Comparison of ENCODE assay signal across 17 cellular contexts in genomic region chr9:16138561-16138960, GRCh38.
DNase-seq lines count a peak whose midpoint lies in the region; ATAC-seq, FAIRE-seq and TF ChIP-seq lines count a peak whose summit lies in the region.
"Had no signal": no experiment of that assay in that cellular context is flagged by ENCODE, and none has a peak within 500 bp of the region (broad histone marks: within the 10 kb centered on the region; RNA-seq: fewer than 3 reads in every experiment).

No MANE protein-coding gene starts in this region.

- no peaks in the 10 kb centered on the region for H3K27me3 Mint-ChIP-seq in activated T-cell treated with anti-CD3 and anti-CD28 coated beads, Interleukin-2, amount 50 U/mL, for 72 hours (ENCODE audit: low read depth)
- H3K27me3 Mint-ChIP-seq: CD4-positive, alpha-beta memory T cell had no signal

- no peak overlapping the region for H2AK9ac ChIP-seq in IMR-90 (replicated peaks; ENCODE audit: low read depth, low read length, poor library complexity)

- peak overlapping the region; percentile 23; the same call in 1 of the 2 replicates for H4K5ac ChIP-seq in IMR-90 (ENCODE audit: low read depth, low read length)

- H3K36me3 ChIP-seq in IMR-90 (ENCODE audit: control insufficient read depth, insufficient read depth, low read length), result no peaks in the 10 kb centered on the region
- H3K36me3 ChIP-seq in keratinocyte (ENCODE audit: control insufficient read depth in 2 of 2, extremely low read depth in 1 of 2, insufficient read depth in 2 of 2, low read length in 2 of 2), result no peaks in the 10 kb centered on the region
- H3K36me3 ChIP-seq in skeletal muscle satellite cell (ENCODE audit: insufficient read depth, low read length), result no peaks in the 10 kb centered on the region
- H3K36me3 ChIP-seq: HAP-1 had no signal

- no peak overlapping the region for H3K27ac Mint-ChIP-seq in activated T-cell treated with anti-CD3 and anti-CD28 coated beads, Interleukin-2, amount 50 U/mL, for 72 hours
- H3K27ac Mint-ChIP-seq: CD4-positive, alpha-beta memory T cell had no signal

- dilution Hi-C loops in IMR-90 (cut with HindIII; ENCODE audit: low sequenced_read_pairs, unreplicated experiment), result no loop called here
- dilution Hi-C loops in keratinocyte (cut with MboI; ENCODE audit: extremely low pct_ligation_motif_present, low sequenced_read_pairs), result no loop called here

- peak; percentile 5 for FAIRE-seq in keratinocyte (lab: Jason Lieb, UNC)
- FAIRE-seq: K562 had no signal

- peak overlapping the region; percentile 1 to 49; a peak in 2 of 4 replicates for H4K8ac ChIP-seq in IMR-90 (ENCODE audit: low read depth in 2 of 2, low read length in 2 of 2)

- H3K27ac ChIP-seq in AG04450 (ENCODE audit: low read depth, low read length) (peak overlapping the region; percentile 43), IMR-90 (ENCODE audit: insufficient read depth, low read length) (peak overlapping the region; percentile 22; the same call in 1 of the 2 replicates), keratinocyte (ENCODE audit: control insufficient read depth, insufficient read depth, low read length) (no peak overlapping the region)
- H3K27ac ChIP-seq: HL-60 had no signal

- no peak for DNase-seq in AG04450 (ENCODE audit: low read depth, low spot score)
- DNase-seq in IMR-90, result no peak
- no peak for DNase-seq in keratinocyte (ENCODE audit: low read depth, low spot score)
- no peak for DNase-seq in activated T-cell treated with anti-CD3 and anti-CD28 coated beads, Interleukin-2, amount 50 U/mL, for 72 hours
- no peak for DNase-seq in hippocampal formation (lab: John Stamatoyannopoulos, UW)
- DNase-seq: CD4-positive, alpha-beta memory T cell; DMS79; NCI-H1417 treated with DMSO at 0.1 percent for 48 hours; NCI-H1930; NCI-H446; OCI-M1; SIG-M5 had no signal

- no peak for TF ChIP-seq RAD21 in IMR-90 (IDR thresholded peaks at IDR 0.05; ENCODE audit: low read length)

- no peaks in the 10 kb centered on the region for H3K36me3 Mint-ChIP-seq in activated T-cell treated with anti-CD3 and anti-CD28 coated beads, Interleukin-2, amount 50 U/mL, for 72 hours (ENCODE audit: insufficient read depth in 2 of 2)
- H3K36me3 Mint-ChIP-seq: CD4-positive, alpha-beta memory T cell had no signal

- H3K4me3 ChIP-seq in AG04450 (ENCODE audit: low read depth, low read length) (no peak overlapping the region), IMR-90 (ENCODE audit: insufficient read depth, low read depth, low read length) (no peak overlapping the region), keratinocyte (ENCODE audit: control insufficient read depth in 2 of 3, extremely low read depth in 1 of 3, insufficient read depth in 2 of 3, low read depth in 1 of 3, low read length in 3 of 3) (no peak overlapping the region), skeletal muscle satellite cell (ENCODE audit: low read length) (no peak overlapping the region)
- H3K4me3 ChIP-seq: HAP-1, K562 had no signal

- H3K9me3 Mint-ChIP-seq in activated T-cell treated with anti-CD3 and anti-CD28 coated beads, Interleukin-2, amount 50 U/mL, for 72 hours, result no peaks in the 10 kb centered on the region

- no peak overlapping the region for H2BK15ac ChIP-seq in IMR-90 (ENCODE audit: low read depth, low read length)

- H3K79me1 ChIP-seq in IMR-90 (ENCODE audit: low read depth in 1 of 2, low read length in 2 of 2), result no peaks in the 10 kb centered on the region

- 0 out of 2 replicates have a peak overlapping the region, but pooled peaks have one; percentile 3 for H3K14ac ChIP-seq in IMR-90 (replicated peaks; ENCODE audit: low read depth, low read length)

- peak overlapping the region; percentile 7; the same call in 1 of the 2 replicates for H3K4me2 ChIP-seq in IMR-90 (ENCODE audit: low read depth, low read length)
- H3K4me2 ChIP-seq in keratinocyte (ENCODE audit: control insufficient read depth, extremely low read depth, insufficient read depth, low read depth, low read length), result no peak overlapping the region
- H3K4me2 ChIP-seq in skeletal muscle satellite cell (ENCODE audit: low read length), result peak overlapping the region; percentile 30

- CTCF ChIA-PET in AG04450 (lab: Charles Lee), result interaction anchor here (1.6 kb wide), 1 partner anchor 16 kb away, joined by 7 read pairs; no protein-coding TSS in a partner anchor
- CTCF ChIA-PET in IMR-90 (lab: Yijun Ruan, JAX), result interaction anchor here (1.1 kb wide), 1 partner anchor 73 kb away, joined by 4 read pairs; no protein-coding TSS in a partner anchor

- H4K20me1 ChIP-seq in IMR-90 (ENCODE audit: insufficient read depth, low read length) (no peaks in the 10 kb centered on the region), keratinocyte (ENCODE audit: control insufficient read depth, extremely low read depth, insufficient read depth, low read length) (no peaks in the 10 kb centered on the region)

- H2BK5ac ChIP-seq in IMR-90 (ENCODE audit: low read depth, low read length, poor library complexity, severe bottlenecking), result no peak overlapping the region

- no peak overlapping the region for H3K23ac ChIP-seq in IMR-90 (ENCODE audit: low read depth, low read length)

- H3K4ac ChIP-seq in IMR-90 (ENCODE audit: low read depth, low read length), result peak overlapping the region; percentile 29

- no peaks in the 10 kb centered on the region for H3K79me2 ChIP-seq in keratinocyte (ENCODE audit: control insufficient read depth, insufficient read depth, low read length)

- H3K4me1 Mint-ChIP-seq in activated T-cell treated with anti-CD3 and anti-CD28 coated beads, Interleukin-2, amount 50 U/mL, for 72 hours (ENCODE audit: low read depth), result no peaks in the 10 kb centered on the region
- H3K4me1 Mint-ChIP-seq: CD4-positive, alpha-beta memory T cell had no signal

- H2AK5ac ChIP-seq in IMR-90 (ENCODE audit: low read depth, low read length), result peak overlapping the region; percentile 51; the same call in 1 of the 2 replicates

- H2BK20ac ChIP-seq in IMR-90 (ENCODE audit: low read depth, low read length), result 0 out of 2 replicates have a peak overlapping the region, but pooled peaks have one; percentile 34

- peaks cover 6% of the 10 kb centered on the region for H3K9me1 ChIP-seq in IMR-90 (ENCODE audit: insufficient read depth, low read length)
- H3K9me1 ChIP-seq in keratinocyte (ENCODE audit: control insufficient read depth, extremely low read depth, insufficient read depth, low read length), result no peaks in the 10 kb centered on the region

- H3K9me3 ChIP-seq in AG04450 (ENCODE audit: control insufficient read depth, insufficient read depth, low read length) (peaks cover 2% of the 10 kb centered on the region), IMR-90 (ENCODE audit: control insufficient read depth, insufficient read depth, low read length) (no peaks in the 10 kb centered on the region), keratinocyte (ENCODE audit: control insufficient read depth, low read depth, low read length) (no peaks in the 10 kb centered on the region), skeletal muscle satellite cell (replicated peaks; ENCODE audit: low read length) (no peaks in the 10 kb centered on the region)
- H3K9me3 ChIP-seq: HAP-1 had no signal

- H2AFZ ChIP-seq in IMR-90 (replicated peaks; ENCODE audit: low read length, poor library complexity) (peak overlapping the region; percentile 77), keratinocyte (ENCODE audit: control insufficient read depth, low read length) (no peak overlapping the region)

- no peak overlapping the region; the same call in 1 of the 2 replicates for H3K9ac ChIP-seq in IMR-90 (ENCODE audit: low read depth, low read length)
- no peak overlapping the region for H3K9ac ChIP-seq in keratinocyte (ENCODE audit: control insufficient read depth, extremely low read depth, insufficient read depth, low read length)
- H3K9ac ChIP-seq in skeletal muscle satellite cell (ENCODE audit: low read depth, low read length), result peak overlapping the region; percentile 41

- H3K18ac ChIP-seq in IMR-90 (ENCODE audit: low read depth, low read length), result peak overlapping the region; percentile 28

- POLR2A ChIA-PET in AG04450 (lab: Yijun Ruan, JAX), result interaction anchor here (1.0 to 1.1 kb wide), 2 partner anchors 12 to 69 kb away, joined by 3 to 4 read pairs; no protein-coding TSS in a partner anchor
- POLR2A ChIA-PET in IMR-90 (lab: Charles Lee; ENCODE audit: unreplicated experiment), result no interaction called here

- ATAC-seq in IMR-90 (ENCODE audit: low read depth) (peak; percentile 21), HG02840 (IDR thresholded peaks at IDR 0.05; ENCODE audit: low FRiP score, unreplicated experiment) (no peak)
- ATAC-seq in activated T-cell treated with anti-CD3 and anti-CD28 coated beads, Interleukin-2, amount 50 U/mL, for 72 hours (replicated peaks in 1 of 2), result no peak
- ATAC-seq: K562 had no signal

- no peak for TF ChIP-seq CTCF in AG04450 (IDR thresholded peaks at IDR 0.05; ENCODE audit: low read depth, low read length)
- TF ChIP-seq CTCF in IMR-90 (conservative IDR thresholded peaks at IDR 0.05; ENCODE audit: low read depth, low read length), result no peak
- no peak for TF ChIP-seq CTCF in keratinocyte (optimal IDR thresholded peaks at IDR 0.05 in 1 of 3, IDR thresholded peaks at IDR 0.05 in 1 of 3, conservative IDR thresholded peaks at IDR 0.05 in 1 of 3; ENCODE audit: extremely low read depth in 1 of 3, insufficient read depth in 2 of 3, low read length in 3 of 3)

- H3K4me1 ChIP-seq in IMR-90 (ENCODE audit: control insufficient read depth, insufficient read depth, low read length) (peaks cover 17% of the 10 kb centered on the region), keratinocyte (ENCODE audit: control insufficient read depth, extremely low read depth, insufficient read depth, low read length) (peaks cover 10% of the 10 kb centered on the region), skeletal muscle satellite cell (ENCODE audit: control insufficient read depth, insufficient read depth, low read length) (peaks cover 60% of the 10 kb centered on the region)
- H3K4me1 ChIP-seq: HAP-1 had no signal

- H3K27me3 ChIP-seq in AG04450 (ENCODE audit: control insufficient read depth, insufficient read depth, low read length), result no peaks in the 10 kb centered on the region
- H3K27me3 ChIP-seq in IMR-90 (ENCODE audit: control insufficient read depth, insufficient read depth, low read length), result no peaks in the 10 kb centered on the region
- H3K27me3 ChIP-seq in keratinocyte (ENCODE audit: control insufficient read depth, extremely low read depth, insufficient read depth, low read length), result no peaks in the 10 kb centered on the region
- H3K27me3 ChIP-seq in skeletal muscle satellite cell (ENCODE audit: control insufficient read depth, insufficient read depth, low read length), result no peaks in the 10 kb centered on the region

- BruUV-seq in IMR-90 (replicated peaks; lab: Mats Ljungman, UMichigan), result no TSS peak

- in situ Hi-C loops in IMR-90 (cut with MboI; ENCODE audit: low sequenced_read_pairs), result no loop called here

- no peak overlapping the region for H3K56ac ChIP-seq in IMR-90 (ENCODE audit: extremely low read depth, insufficient read depth, low read length)

- intact Hi-C loops in IMR-90 (cut with micrococcal nuclease), result no loop called here

- no CpG with 5 or more reads among the region's 6 CpGs for WGBS in IMR-90 (ENCODE audit: extremely low coverage in 2 of 2, insufficient read length in 1 of 2), 2 experiments

- no peak for TF ChIP-seq POLR2A in IMR-90 (IDR thresholded peaks at IDR 0.05; ENCODE audit: low read depth, low read length)

- H2BK120ac ChIP-seq in IMR-90 (ENCODE audit: low read depth, low read length), result peak overlapping the region; percentile 26

- peak overlapping the region; percentile 6; the same call in 1 of the 2 replicates for H4K91ac ChIP-seq in IMR-90 (ENCODE audit: insufficient read depth, low read depth, low read length)

- H3K4me3 Mint-ChIP-seq in activated T-cell treated with anti-CD3 and anti-CD28 coated beads, Interleukin-2, amount 50 U/mL, for 72 hours, result no peak overlapping the region
- H3K4me3 Mint-ChIP-seq: CD4-positive, alpha-beta memory T cell had no signal
